In genomic region chr2:26540306-26540705, GRCh38 we compare ENCODE assay signal across 11 cellular contexts.
A peak's percentile ranks its signal among the peaks of the same experiment; 100 is the strongest.
DNase-seq lines count a peak whose midpoint lies in the region; ATAC-seq and TF ChIP-seq lines count a peak whose summit lies in the region.
"Had no signal": no experiment of that assay in that cellular context is flagged by ENCODE, and none has a peak within 500 bp of the region (broad histone marks: within the 10 kb centered on the region; RNA-seq: fewer than 3 reads in every experiment).

No MANE protein-coding gene starts in this region.

- POLR2A ChIA-PET in WTC11 (lab: Charles Lee): no interaction called here

- H3K36me3 Mint-ChIP-seq in natural killer cell treated with Interleukin-12 subunit alpha and Interleukin-12 subunit beta and Interleukin-15 and Interleukin-18, amount 100 ng/mL, for 72 hours: no peaks in the 10 kb centered on the region
- H3K36me3 Mint-ChIP-seq in natural killer cell (no peaks in the 10 kb centered on the region), WTC11 (no peaks in the 10 kb centered on the region)

- H3K9me3 Mint-ChIP-seq in natural killer cell treated with Interleukin-12 subunit alpha and Interleukin-12 subunit beta and Interleukin-15 and Interleukin-18, amount 100 ng/mL, for 72 hours: no peaks in the 10 kb centered on the region
- H3K9me3 Mint-ChIP-seq in natural killer cell (no peaks in the 10 kb centered on the region), WTC11 (no peaks in the 10 kb centered on the region)

- peaks cover 6 to 8% of the 10 kb centered on the region in 2 donors for H3K27me3 Mint-ChIP-seq in natural killer cell treated with Interleukin-12 subunit alpha and Interleukin-12 subunit beta and Interleukin-15 and Interleukin-18, amount 100 ng/mL, for 72 hours
- H3K27me3 Mint-ChIP-seq in natural killer cell (ENCODE audit: low read depth in 2 of 2) (peaks cover 8 to 10% of the 10 kb centered on the region in 2 donors), WTC11 (ENCODE audit: low read depth) (no peaks in the 10 kb centered on the region)

- H3K4me3 Mint-ChIP-seq in natural killer cell treated with Interleukin-12 subunit alpha and Interleukin-12 subunit beta and Interleukin-15 and Interleukin-18, amount 100 ng/mL, for 72 hours: no peak overlapping the region
- H3K4me3 Mint-ChIP-seq in natural killer cell: no peak overlapping the region
- H3K4me3 Mint-ChIP-seq in WTC11: no peak overlapping the region; the same call in 1 of the 2 replicates

- no peak overlapping the region for H3K27ac Mint-ChIP-seq in natural killer cell treated with Interleukin-12 subunit alpha and Interleukin-12 subunit beta and Interleukin-15 and Interleukin-18, amount 100 ng/mL, for 72 hours
- H3K27ac Mint-ChIP-seq in natural killer cell (no peak overlapping the region), WTC11 (no peak overlapping the region)

- peak in 1 of 2 donors; percentile 16 for ATAC-seq in natural killer cell treated with Interleukin-12 subunit alpha and Interleukin-12 subunit beta and Interleukin-15 and Interleukin-18, amount 100 ng/mL, for 72 hours
- ATAC-seq in natural killer cell: no peak
- ATAC-seq in WTC11: peak; percentile 53
- ATAC-seq in activated CD4-positive, CD25-positive, alpha-beta regulatory T cell treated with anti-CD3 and anti-CD28 coated beads, Interleukin-2, amount 50 U/mL, for 24 hours: no peak

- DNase-seq in natural killer cell treated with Interleukin-12 subunit alpha and Interleukin-12 subunit beta and Interleukin-15 and Interleukin-18, amount 100 ng/mL, for 72 hours (ENCODE audit: low spot score): peak; percentile 13
- DNase-seq in natural killer cell (no peak), WTC11 (ENCODE audit: low spot score) (no peak), left kidney (ENCODE audit: low read depth, low spot score) (peak; percentile 62), NCI-H69 (lab: John Stamatoyannopoulos, UW) (no peak), T-helper 1 cell (no peak)
- DNase-seq: AML-193, GOT3, KG1, NCI-H1694 treated with DMSO at 0.1 percent for 48 hours had no signal

- TF ChIP-seq CTCF in natural killer cell (IDR thresholded peaks at IDR 0.05): no peak
- TF ChIP-seq CTCF in WTC11 (IDR thresholded peaks at IDR 0.05): no peak

- CTCF ChIA-PET in WTC11 (lab: Charles Lee): interaction anchor here (0.8 to 4.2 kb wide), 11 partner anchors 13 to 402 kb away, joined by 3 to 37 read pairs (median 5); a partner anchor contains a TSS

- intact Hi-C loops in natural killer cell (cut with micrococcal nuclease): no loop called here

- H3K4me1 Mint-ChIP-seq in natural killer cell treated with Interleukin-12 subunit alpha and Interleukin-12 subunit beta and Interleukin-15 and Interleukin-18, amount 100 ng/mL, for 72 hours (ENCODE audit: low read depth in 2 of 2): no peaks in the 10 kb centered on the region
- no peaks in the 10 kb centered on the region for H3K4me1 Mint-ChIP-seq in natural killer cell
- H3K4me1 Mint-ChIP-seq in WTC11: peaks cover 28% of the 10 kb centered on the region

TF ChIP-seq in WTC11, 78 proteins besides CTCF, POLR2A, EP300 and RAD21:
- TF ChIP-seq ZNF317 (CRISPR knock-in tag; IDR thresholded peaks at IDR 0.05; ENCODE audit: borderline replicate concordance, low read depth) (no peak), HMGA2 (CRISPR knock-in tag; IDR thresholded peaks at IDR 0.05) (no peak), ATF1 (CRISPR knock-in tag; IDR thresholded peaks at IDR 0.05) (no peak), NR1H2 (CRISPR knock-in tag; IDR thresholded peaks at IDR 0.05) (no peak), ZNF232 (CRISPR knock-in tag; IDR thresholded peaks at IDR 0.05) (no peak), ZNF425 (CRISPR knock-in tag; conservative IDR thresholded peaks at IDR 0.05) (no peak), ZNF281 (CRISPR knock-in tag; IDR thresholded peaks at IDR 0.05) (no peak), STAT6 (CRISPR knock-in tag; conservative IDR thresholded peaks at IDR 0.05; ENCODE audit: low read depth) (no peak), EMX1 (CRISPR knock-in tag; IDR thresholded peaks at IDR 0.05) (no peak), NFATC4 (CRISPR knock-in tag; IDR thresholded peaks at IDR 0.05) (no peak), SMAD4 (CRISPR knock-in tag; IDR thresholded peaks at IDR 0.05) (no peak), ZMAT4 (CRISPR knock-in tag; IDR thresholded peaks at IDR 0.05) (no peak), NR3C1 (CRISPR knock-in tag; conservative IDR thresholded peaks at IDR 0.05; ENCODE audit: low read depth) (no peak), E2F4 (CRISPR knock-in tag; IDR thresholded peaks at IDR 0.05; ENCODE audit: borderline replicate concordance, low read depth) (no peak), MLX (CRISPR knock-in tag; IDR thresholded peaks at IDR 0.05) (no peak), TEAD4 (CRISPR knock-in tag; IDR thresholded peaks at IDR 0.05) (no peak), JAZF1 (CRISPR knock-in tag; IDR thresholded peaks at IDR 0.05) (no peak)

Comparison
In these comparisons a context has a peak if more than half of its experiments do, and no peak if none do; other contexts are left out.
1. DNase-seq: peak in natural killer cell treated with Interleukin-12 subunit alpha and Interleukin-12 subunit beta and Interleukin-15 and Interleukin-18, amount 100 ng/mL, for 72 hours (single experiment) and left kidney (single experiment); none in natural killer cell (single experiment), WTC11 (single experiment), NCI-H69 (single experiment) and T-helper 1 cell (0 of 5).